ENCODE assay signal across 29 cellular contexts in genomic region chr3:113377158-113377557, GRCh38.
DNase-seq lines count a peak whose midpoint lies in the region; ATAC-seq, FAIRE-seq and TF ChIP-seq lines count a peak whose summit lies in the region.
"Had no signal": no experiment of that assay in that cellular context is flagged by ENCODE, and none has a peak within 500 bp of the region (broad histone marks: within the 10 kb centered on the region; RNA-seq: fewer than 3 reads in every experiment).

No MANE protein-coding gene starts in this region.

- intact Hi-C loops in pancreas (cut with DNase I), result no loop called here

- H3K36me3 ChIP-seq in pancreas, result no peaks in the 10 kb centered on the region
- H3K36me3 ChIP-seq: neural progenitor cell, WERI-Rb-1 had no signal

- FAIRE-seq in pancreas (lab: Jason Lieb, UNC), result no peak

- peak; percentile 45 for ATAC-seq in GM18511 (IDR thresholded peaks at IDR 0.05; ENCODE audit: unreplicated experiment)
- peak; percentile 75 to 95 (median 86) for ATAC-seq in pancreas
- ATAC-seq in HG03108 (IDR thresholded peaks at IDR 0.05; ENCODE audit: unreplicated experiment), result no peak
- ATAC-seq: activated CD8-positive, alpha-beta T cell treated with anti-CD3 and anti-CD28 coated beads, Interleukin-2, amount 10 ng/mL, durations not matched to agents 7 days and 5 days; gastroesophageal sphincter; HCT116; left cardiac atrium; sciatic nerve had no signal

- no peaks in the 10 kb centered on the region for H3K9me3 ChIP-seq in pancreas
- H3K9me3 ChIP-seq: gastroesophageal sphincter, tibial artery had no signal

- H3K4me3 ChIP-seq in epithelial cell of esophagus (ENCODE audit: low read length), result no peak overlapping the region
- H3K4me3 ChIP-seq in pancreas, result no peak overlapping the region
- H3K4me3 ChIP-seq: dorsolateral prefrontal cortex, gastroesophageal sphincter, neural progenitor cell, PC-9, tibial artery had no signal

- H3K4me1 ChIP-seq in pancreas, result peaks cover 0 to 7% (median 0%) of the 10 kb centered on the region in 3 donors
- H3K4me1 ChIP-seq: neural progenitor cell, tibial artery had no signal

- peak; percentile 21 for DNase-seq in HuH-7 (ENCODE audit: low spot score)
- DNase-seq in epithelial cell of esophagus (ENCODE audit: low read depth), result peak; percentile 23
- no peak for DNase-seq in pancreas
- no peak for DNase-seq in retina
- no peak for DNase-seq in ureter (ENCODE audit: low spot score)
- DNase-seq: activated CD4-positive, alpha-beta T cell treated with anti-CD3 and anti-CD28 coated beads for 4 hours; activated CD8-positive, alpha-beta T cell treated with anti-CD3 and anti-CD28 coated beads, Interleukin-2, amount 10 ng/mL, durations not matched to agents 7 days and 5 days; amygdala; CD8-positive, alpha-beta memory T cell; dorsolateral prefrontal cortex; hippocampal formation; KBM-7; left cardiac atrium; mesenchymal stem cell; NCI-H1417; NCI-H2029; NCI-H524; PC-9; Right ventricle myocardium superior; stimulated activated CD4-positive, alpha-beta T cell treated with anti-CD3 and anti-CD28 coated beads, Interleukin-12 subunit alpha, Interleukin-12 subunit beta, amount 100 ng/mL, for 4 hours; stimulated activated CD4-positive, alpha-beta T cell treated with anti-CD3 and anti-CD28 coated beads, Interleukin-4, amount 100 ng/mL, for 1 hour; tibial artery; WERI-Rb-1 had no signal

- no peak overlapping the region for H3K27ac ChIP-seq in pancreas
- H3K27ac ChIP-seq: dorsolateral prefrontal cortex, gastroesophageal sphincter, neural progenitor cell, PC-9, tibial artery, WERI-Rb-1 had no signal

- no peak for TF ChIP-seq CTCF in epithelial cell of esophagus (IDR thresholded peaks at IDR 0.05; ENCODE audit: insufficient read depth, low read depth, low read length, missing control alignments)
- no peak for TF ChIP-seq CTCF in pancreas (IDR thresholded peaks at IDR 0.05)

- no peaks in the 10 kb centered on the region for H3K27me3 ChIP-seq in pancreas
- H3K27me3 ChIP-seq: dorsolateral prefrontal cortex, gastroesophageal sphincter, neural progenitor cell, tibial artery had no signal

Comparison
In these comparisons a context has a peak if more than half of its experiments do, and no peak if none do; other contexts are left out.
1. DNase-seq: peak in HuH-7 (single experiment) and epithelial cell of esophagus (single experiment); none in pancreas (0 of 6), retina (single experiment) and ureter (single experiment).